In the genomic region with DNA sequence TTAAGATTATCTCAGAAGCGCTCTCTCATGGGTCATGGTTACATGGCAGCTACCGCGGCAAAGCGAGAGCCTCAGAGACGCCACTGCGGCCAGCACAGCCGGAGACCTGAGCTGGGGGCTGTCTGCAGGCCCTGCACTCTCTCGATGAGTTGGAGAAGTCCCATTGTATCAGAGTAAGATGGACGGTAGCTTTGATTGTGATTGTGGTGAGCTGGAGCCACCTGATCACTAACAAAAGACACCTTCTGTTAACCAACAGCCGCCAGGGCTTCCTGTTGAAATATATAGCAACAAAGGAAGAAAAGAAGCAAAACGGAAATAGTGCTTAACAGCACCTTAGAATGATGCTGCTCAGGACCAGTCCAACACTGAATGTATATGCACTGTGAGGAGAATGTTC, we compare ENCODE assay signal across 4 cellular contexts. TPM values are rescaled to one million over a fixed set of nuclear protein-coding genes. Genes with fewer than 3 reads are reported as not detected.
"Had no signal": no experiment of that assay in that cellular context is flagged by ENCODE, and none has a peak within 500 bp of the region (broad histone marks: within the 10 kb centered on the region; RNA-seq: fewer than 3 reads in every experiment).

No MANE protein-coding gene starts in this region.

RNA-seq across cellular contexts. Expression of a gene that starts 8.9 kb away (rescaled TPM):
- total RNA-seq: natural killer cell, posterior vena cava, tibial nerve had no signal
- polyA plus RNA-seq: immature natural killer cell had no signal
